ENCODE assay signal across 1 cellular context in the genomic region with DNA sequence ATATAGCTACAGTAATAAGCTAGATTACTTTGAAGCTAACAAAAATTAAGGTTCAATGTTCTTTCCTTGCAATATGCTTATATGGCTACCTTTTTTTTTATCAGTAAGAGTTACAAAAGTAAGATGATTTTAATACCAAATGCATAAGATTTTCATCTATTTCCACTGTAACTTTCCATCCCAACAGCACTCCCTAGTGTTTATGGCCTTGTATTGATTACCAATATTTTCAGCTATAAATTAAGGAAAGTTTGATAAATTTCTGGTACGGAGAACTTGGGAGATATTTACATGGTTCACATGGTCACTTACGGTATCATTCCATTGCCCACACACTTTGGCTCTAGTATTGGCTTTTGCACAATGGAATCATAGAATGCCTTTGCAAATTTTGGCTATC.
TF ChIP-seq lines count a peak whose summit lies in the region.

No MANE protein-coding gene starts in this region.

TF ChIP-seq in endothelial cell of umbilical vein, 7 proteins besides CTCF, POLR2A, EP300 and RAD21 (continued from another document):
- TF ChIP-seq GATA2 (IDR thresholded peaks at IDR 0.05; ENCODE audit: insufficient read depth, insufficient read length, low read depth, low read length) (no peak), MYC (IDR thresholded peaks at IDR 0.05; ENCODE audit: low read depth, low read length) (no peak)
TF ChIP-seq in endothelial cell of umbilical vein: peak in this region for 0.
